25 cellular contexts compared by ENCODE assay signal in the genomic region with DNA sequence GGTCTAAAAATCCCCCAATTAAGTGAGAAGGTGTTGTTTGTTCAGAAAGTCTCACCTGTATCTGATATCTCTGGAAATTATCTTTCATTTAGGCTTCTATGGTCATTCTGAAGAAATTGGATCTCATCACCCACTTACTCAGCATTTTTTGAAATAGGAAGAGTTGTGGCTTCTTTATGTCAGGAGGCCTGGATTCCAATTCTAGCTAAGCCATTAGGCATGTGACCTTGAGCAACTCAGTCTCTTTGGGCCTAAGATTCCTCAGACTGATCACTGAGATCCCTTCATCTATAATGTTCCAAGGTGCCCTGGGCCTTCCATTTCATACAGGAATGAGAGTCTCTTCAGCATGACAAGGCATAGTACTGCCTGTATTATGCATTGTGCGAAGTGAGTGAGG.
"Had no signal": no experiment of that assay in that cellular context is flagged by ENCODE, and none has a peak within 500 bp of the region (broad histone marks: within the 10 kb centered on the region; RNA-seq: fewer than 3 reads in every experiment).

No MANE protein-coding gene starts in this region.

- H3K4me3 ChIP-seq: breast epithelium, esophagus squamous epithelium, gastrocnemius medialis, hepatocyte, pancreas, psoas muscle, testis, transverse colon had no signal

- ATAC-seq: gastrocnemius medialis; left cardiac atrium; left ventricle myocardium superior; pancreas; psoas muscle; stimulated activated naive B cell treated with anti-CD40 and anti-IgM and Interleukin-4, amounts not matched to agents 10 μg/mL and 1 μg/mL and 100 μg/mL, for 72 hours had no signal

- H2AFZ ChIP-seq: hepatocyte had no signal

- H3K27ac ChIP-seq: breast epithelium, epithelial cell of prostate, esophagus squamous epithelium, gastrocnemius medialis, hepatocyte, pancreas, psoas muscle, testis, transverse colon had no signal

- DNase-seq: activated CD4-positive, alpha-beta memory T cell treated with anti-CD3 and anti-CD28 coated beads for 36 hours; activated CD4-positive, alpha-beta T cell treated with anti-CD3 and anti-CD28 coated beads for 48 hours; activated CD8-positive, alpha-beta memory T cell treated with anti-CD3 and anti-CD28 coated beads, Interleukin-2, amount 50 U/mL, for 4 hours; activated gamma-delta T cell; activated naive CD4-positive, alpha-beta T cell treated with anti-CD3 and anti-CD28 coated beads, Interleukin-2, amount 10 ng/mL, durations not matched to agents 7 days and 5 days; activated T-cell treated with anti-CD3 and anti-CD28 coated beads, Interleukin-2, amount 50 U/mL, for 1 hour; amygdala; dermis blood vessel endothelial cell; effector CD4-positive, alpha-beta T cell; esophagus squamous epithelium; gastrocnemius medialis; left cardiac atrium; left ventricle myocardium superior; naive B cell; nephron progenitor cell; pancreas; psoas muscle; stimulated activated CD4-positive, alpha-beta T cell treated with anti-CD3 and anti-CD28 coated beads, Interleukin-15, amount 100 ng/mL, for 24 hours; stimulated activated CD4-positive, alpha-beta T cell treated with anti-CD3 and anti-CD28 coated beads, Interleukin-2, amount 100 ng/mL, for 24 hours; stimulated activated naive B cell treated with anti-CD40 and anti-IgM and Interleukin-4, amounts not matched to agents 10 μg/mL and 1 μg/mL and 100 μg/mL, for 72 hours; testis; transverse colon had no signal

- H3K4me2 ChIP-seq: hepatocyte had no signal

- H3K9me3 ChIP-seq: breast epithelium, esophagus squamous epithelium, gastrocnemius medialis, pancreas, psoas muscle, testis, transverse colon had no signal

- H3K36me3 ChIP-seq: breast epithelium, gastrocnemius medialis, transverse colon had no signal

- H3K27me3 ChIP-seq: breast epithelium, esophagus squamous epithelium, gastrocnemius medialis, hepatocyte, pancreas, testis, transverse colon had no signal

- H3K79me2 ChIP-seq: hepatocyte had no signal

- H3K4me1 ChIP-seq: breast epithelium, esophagus squamous epithelium, gastrocnemius medialis, pancreas, psoas muscle, testis, transverse colon had no signal
